In the genomic region with DNA sequence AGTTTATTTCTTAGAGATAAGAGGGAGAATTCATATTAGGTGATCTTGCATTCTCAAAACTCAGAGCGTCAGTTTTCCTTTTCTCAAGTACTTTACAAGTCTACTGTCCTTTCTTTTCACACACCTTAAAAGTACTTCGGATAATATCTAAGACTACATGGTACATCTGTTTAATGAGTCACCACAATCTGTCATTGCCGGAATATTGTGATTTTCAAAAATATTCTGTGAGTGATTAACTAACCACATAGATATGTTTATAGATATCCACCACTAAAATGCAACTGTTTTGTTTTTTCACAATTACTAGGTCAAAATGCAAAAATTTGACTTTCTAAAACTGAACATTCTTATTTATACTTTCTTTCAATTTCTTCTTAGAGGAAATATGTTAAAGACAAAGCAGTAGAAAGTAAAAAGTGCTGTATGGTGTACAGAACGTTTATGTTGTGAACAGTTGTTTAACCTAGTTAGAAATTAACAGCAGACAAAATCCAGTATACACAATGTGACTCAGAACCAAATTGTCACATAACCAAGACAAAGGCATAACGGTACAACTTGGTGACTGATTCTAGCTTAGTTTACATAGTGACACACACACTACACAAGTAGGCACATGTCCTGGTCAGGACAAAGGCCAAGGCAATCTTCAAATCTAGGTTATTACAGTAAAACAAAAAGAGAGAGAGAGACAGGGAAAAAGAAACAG, we compare ENCODE assay signal across 1 cellular context.
A peak's percentile ranks its signal among the peaks of the same experiment; 100 is the strongest.
TF ChIP-seq lines count a peak whose summit lies in the region.

No MANE protein-coding gene starts in this region.

TF ChIP-seq in HepG2, 621 proteins besides CTCF, POLR2A, EP300 and RAD21 (continued from another document and continues in another):
- TF ChIP-seq, protein P1, sequence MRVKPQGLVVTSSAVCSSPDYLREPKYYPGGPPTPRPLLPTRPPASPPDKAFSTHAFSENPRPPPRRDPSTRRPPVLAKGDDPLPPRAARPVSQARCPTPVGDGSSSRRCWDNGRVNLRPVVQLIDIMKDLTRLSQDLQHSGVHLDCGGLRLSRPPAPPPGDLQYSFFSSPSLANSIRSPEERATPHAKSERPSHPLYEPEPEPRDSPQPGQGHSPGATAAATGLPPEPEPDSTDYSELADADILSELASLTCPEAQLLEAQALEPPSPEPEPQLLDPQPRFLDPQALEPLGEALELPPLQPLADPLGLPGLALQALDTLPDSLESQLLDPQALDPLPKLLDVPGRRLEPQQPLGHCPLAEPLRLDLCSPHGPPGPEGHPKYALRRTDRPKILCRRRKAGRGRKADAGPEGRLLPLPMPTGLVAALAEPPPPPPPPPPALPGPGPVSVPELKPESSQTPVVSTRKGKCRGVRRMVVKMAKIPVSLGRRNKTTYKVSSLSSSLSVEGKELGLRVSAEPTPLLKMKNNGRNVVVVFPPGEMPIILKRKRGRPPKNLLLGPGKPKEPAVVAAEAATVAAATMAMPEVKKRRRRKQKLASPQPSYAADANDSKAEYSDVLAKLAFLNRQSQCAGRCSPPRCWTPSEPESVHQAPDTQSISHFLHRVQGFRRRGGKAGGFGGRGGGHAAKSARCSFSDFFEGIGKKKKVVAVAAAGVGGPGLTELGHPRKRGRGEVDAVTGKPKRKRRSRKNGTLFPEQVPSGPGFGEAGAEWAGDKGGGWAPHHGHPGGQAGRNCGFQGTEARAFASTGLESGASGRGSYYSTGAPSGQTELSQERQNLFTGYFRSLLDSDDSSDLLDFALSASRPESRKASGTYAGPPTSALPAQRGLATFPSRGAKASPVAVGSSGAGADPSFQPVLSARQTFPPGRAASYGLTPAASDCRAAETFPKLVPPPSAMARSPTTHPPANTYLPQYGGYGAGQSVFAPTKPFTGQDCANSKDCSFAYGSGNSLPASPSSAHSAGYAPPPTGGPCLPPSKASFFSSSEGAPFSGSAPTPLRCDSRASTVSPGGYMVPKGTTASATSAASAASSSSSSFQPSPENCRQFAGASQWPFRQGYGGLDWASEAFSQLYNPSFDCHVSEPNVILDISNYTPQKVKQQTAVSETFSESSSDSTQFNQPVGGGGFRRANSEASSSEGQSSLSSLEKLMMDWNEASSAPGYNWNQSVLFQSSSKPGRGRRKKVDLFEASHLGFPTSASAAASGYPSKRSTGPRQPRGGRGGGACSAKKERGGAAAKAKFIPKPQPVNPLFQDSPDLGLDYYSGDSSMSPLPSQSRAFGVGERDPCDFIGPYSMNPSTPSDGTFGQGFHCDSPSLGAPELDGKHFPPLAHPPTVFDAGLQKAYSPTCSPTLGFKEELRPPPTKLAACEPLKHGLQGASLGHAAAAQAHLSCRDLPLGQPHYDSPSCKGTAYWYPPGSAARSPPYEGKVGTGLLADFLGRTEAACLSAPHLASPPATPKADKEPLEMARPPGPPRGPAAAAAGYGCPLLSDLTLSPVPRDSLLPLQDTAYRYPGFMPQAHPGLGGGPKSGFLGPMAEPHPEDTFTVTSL (CRISPR knock-in tag; IDR thresholded peaks at IDR 0.05; ENCODE audit: borderline replicate concordance): peak; percentile 92
- TF ChIP-seq REXO4 (CRISPR knock-in tag; IDR thresholded peaks at IDR 0.05; ENCODE audit: borderline replicate concordance): no peak
- peak; percentile 52; the same call in 1 of the 2 replicates for TF ChIP-seq MIXL1 (CRISPR knock-in tag; IDR thresholded peaks at IDR 0.05)
- no peak for TF ChIP-seq ZNF253 (CRISPR knock-in tag; IDR thresholded peaks at IDR 0.05; ENCODE audit: borderline replicate concordance)
- TF ChIP-seq, protein P2, sequence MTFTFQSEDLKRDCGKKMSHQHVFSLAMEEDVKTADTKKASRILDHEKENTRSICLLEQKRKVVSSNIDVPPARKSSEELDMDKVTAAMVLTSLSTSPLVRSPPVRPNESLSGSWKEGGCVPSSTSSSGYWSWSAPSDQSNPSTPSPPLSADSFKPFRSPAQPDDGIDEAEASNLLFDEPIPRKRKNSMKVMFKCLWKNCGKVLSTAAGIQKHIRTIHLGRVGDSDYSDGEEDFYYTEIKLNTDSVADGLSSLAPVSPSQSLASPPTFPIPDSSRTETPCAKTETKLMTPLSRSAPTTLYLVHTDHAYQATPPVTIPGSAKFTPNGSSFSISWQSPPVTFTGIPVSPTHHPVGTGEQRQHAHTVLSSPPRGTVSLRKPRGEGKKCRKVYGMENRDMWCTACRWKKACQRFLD (CRISPR knock-in tag; IDR thresholded peaks at IDR 0.05; ENCODE audit: borderline replicate concordance): no peak
- peak; percentile 31; the same call in 1 of the 2 replicates for TF ChIP-seq ATF7 (IDR thresholded peaks at IDR 0.05)
- no peak for TF ChIP-seq ATF7 (CRISPR knock-in tag; IDR thresholded peaks at IDR 0.05)
- peak; percentile 25 for TF ChIP-seq TEAD3 (CRISPR knock-in tag; optimal IDR thresholded peaks at IDR 0.05; ENCODE audit: borderline replicate concordance)
- TF ChIP-seq, protein P3, sequence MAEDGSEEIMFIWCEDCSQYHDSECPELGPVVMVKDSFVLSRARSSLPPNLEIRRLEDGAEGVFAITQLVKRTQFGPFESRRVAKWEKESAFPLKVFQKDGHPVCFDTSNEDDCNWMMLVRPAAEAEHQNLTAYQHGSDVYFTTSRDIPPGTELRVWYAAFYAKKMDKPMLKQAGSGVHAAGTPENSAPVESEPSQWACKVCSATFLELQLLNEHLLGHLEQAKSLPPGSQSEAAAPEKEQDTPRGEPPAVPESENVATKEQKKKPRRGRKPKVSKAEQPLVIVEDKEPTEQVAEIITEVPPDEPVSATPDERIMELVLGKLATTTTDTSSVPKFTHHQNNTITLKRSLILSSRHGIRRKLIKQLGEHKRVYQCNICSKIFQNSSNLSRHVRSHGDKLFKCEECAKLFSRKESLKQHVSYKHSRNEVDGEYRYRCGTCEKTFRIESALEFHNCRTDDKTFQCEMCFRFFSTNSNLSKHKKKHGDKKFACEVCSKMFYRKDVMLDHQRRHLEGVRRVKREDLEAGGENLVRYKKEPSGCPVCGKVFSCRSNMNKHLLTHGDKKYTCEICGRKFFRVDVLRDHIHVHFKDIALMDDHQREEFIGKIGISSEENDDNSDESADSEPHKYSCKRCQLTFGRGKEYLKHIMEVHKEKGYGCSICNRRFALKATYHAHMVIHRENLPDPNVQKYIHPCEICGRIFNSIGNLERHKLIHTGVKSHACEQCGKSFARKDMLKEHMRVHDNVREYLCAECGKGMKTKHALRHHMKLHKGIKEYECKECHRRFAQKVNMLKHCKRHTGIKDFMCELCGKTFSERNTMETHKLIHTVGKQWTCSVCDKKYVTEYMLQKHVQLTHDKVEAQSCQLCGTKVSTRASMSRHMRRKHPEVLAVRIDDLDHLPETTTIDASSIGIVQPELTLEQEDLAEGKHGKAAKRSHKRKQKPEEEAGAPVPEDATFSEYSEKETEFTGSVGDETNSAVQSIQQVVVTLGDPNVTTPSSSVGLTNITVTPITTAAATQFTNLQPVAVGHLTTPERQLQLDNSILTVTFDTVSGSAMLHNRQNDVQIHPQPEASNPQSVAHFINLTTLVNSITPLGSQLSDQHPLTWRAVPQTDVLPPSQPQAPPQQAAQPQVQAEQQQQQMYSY (CRISPR knock-in tag; IDR thresholded peaks at IDR 0.05): no peak
- peak; percentile 74; the same call in 1 of the 2 replicates for TF ChIP-seq JUN (CRISPR knock-in tag; IDR thresholded peaks at IDR 0.05)
- peak; percentile 29; the same call in 1 of the 2 replicates for TF ChIP-seq DMAP1 (CRISPR knock-in tag; IDR thresholded peaks at IDR 0.05)
- TF ChIP-seq, protein P4, sequence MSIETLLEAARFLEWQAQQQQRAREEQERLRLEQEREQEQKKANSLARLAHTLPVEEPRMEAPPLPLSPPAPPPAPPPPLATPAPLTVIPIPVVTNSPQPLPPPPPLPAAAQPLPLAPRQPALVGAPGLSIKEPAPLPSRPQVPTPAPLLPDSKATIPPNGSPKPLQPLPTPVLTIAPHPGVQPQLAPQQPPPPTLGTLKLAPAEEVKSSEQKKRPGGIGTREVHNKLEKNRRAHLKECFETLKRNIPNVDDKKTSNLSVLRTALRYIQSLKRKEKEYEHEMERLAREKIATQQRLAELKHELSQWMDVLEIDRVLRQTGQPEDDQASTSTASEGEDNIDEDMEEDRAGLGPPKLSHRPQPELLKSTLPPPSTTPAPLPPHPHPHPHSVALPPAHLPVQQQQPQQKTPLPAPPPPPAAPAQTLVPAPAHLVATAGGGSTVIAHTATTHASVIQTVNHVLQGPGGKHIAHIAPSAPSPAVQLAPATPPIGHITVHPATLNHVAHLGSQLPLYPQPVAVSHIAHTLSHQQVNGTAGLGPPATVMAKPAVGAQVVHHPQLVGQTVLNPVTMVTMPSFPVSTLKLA (IDR thresholded peaks at IDR 0.05): peak; percentile 30; the same call in 1 of the 2 replicates
- TF ChIP-seq, protein P5, sequence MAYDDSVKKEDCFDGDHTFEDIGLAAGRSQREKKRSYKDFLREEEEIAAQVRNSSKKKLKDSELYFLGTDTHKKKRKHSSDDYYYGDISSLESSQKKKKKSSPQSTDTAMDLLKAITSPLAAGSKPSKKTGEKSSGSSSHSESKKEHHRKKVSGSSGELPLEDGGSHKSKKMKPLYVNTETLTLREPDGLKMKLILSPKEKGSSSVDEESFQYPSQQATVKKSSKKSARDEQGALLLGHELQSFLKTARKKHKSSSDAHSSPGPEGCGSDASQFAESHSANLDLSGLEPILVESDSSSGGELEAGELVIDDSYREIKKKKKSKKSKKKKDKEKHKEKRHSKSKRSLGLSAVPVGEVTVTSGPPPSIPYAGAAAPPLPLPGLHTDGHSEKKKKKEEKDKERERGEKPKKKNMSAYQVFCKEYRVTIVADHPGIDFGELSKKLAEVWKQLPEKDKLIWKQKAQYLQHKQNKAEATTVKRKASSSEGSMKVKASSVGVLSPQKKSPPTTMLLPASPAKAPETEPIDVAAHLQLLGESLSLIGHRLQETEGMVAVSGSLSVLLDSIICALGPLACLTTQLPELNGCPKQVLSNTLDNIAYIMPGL (CRISPR knock-in tag; IDR thresholded peaks at IDR 0.05; ENCODE audit: borderline replicate concordance in 1 of 2, low read depth in 1 of 2): peak in 1 of 2 experiments; percentile 20; a peak in 1 of 4 replicates
- TF ChIP-seq SOX5 (CRISPR knock-in tag; IDR thresholded peaks at IDR 0.05; ENCODE audit: borderline replicate concordance): peak; percentile 99
- TF ChIP-seq MIER2 (CRISPR knock-in tag; IDR thresholded peaks at IDR 0.05): 0 out of 2 replicates have a peak, but pooled peaks have one; percentile 28
- no peak for TF ChIP-seq RFXANK (CRISPR knock-in tag; IDR thresholded peaks at IDR 0.05)
- peak; percentile 50; the same call in 1 of the 2 replicates for TF ChIP-seq NR2F6 (IDR thresholded peaks at IDR 0.05)
- TF ChIP-seq NR2F6 (CRISPR knock-in tag; IDR thresholded peaks at IDR 0.05): peak; percentile 59; the same call in 1 of the 2 replicates
- TF ChIP-seq RXRB (CRISPR knock-in tag; IDR thresholded peaks at IDR 0.05; ENCODE audit: borderline replicate concordance): peak; percentile 77
- no peak for TF ChIP-seq FOXJ3 (CRISPR knock-in tag; IDR thresholded peaks at IDR 0.05; ENCODE audit: borderline replicate concordance)
- TF ChIP-seq, protein P6, sequence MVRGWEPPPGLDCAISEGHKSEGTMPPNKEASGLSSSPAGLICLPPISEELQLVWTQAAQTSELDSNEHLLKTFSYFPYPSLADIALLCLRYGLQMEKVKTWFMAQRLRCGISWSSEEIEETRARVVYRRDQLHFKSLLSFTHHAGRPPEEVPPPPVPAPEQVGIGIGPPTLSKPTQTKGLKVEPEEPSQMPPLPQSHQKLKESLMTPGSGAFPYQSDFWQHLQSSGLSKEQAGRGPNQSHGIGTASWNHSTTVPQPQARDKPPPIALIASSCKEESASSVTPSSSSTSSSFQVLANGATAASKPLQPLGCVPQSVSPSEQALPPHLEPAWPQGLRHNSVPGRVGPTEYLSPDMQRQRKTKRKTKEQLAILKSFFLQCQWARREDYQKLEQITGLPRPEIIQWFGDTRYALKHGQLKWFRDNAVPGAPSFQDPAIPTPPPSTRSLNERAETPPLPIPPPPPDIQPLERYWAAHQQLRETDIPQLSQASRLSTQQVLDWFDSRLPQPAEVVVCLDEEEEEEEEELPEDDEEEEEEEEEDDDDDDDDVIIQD (CRISPR knock-in tag; IDR thresholded peaks at IDR 0.05; ENCODE audit: low read depth): peak; percentile 67; the same call in 1 of the 2 replicates
- TF ChIP-seq SOX13 (IDR thresholded peaks at IDR 0.05): peak; percentile 95
- TF ChIP-seq SOX13 (CRISPR knock-in tag; conservative IDR thresholded peaks at IDR 0.05 in 1 of 2, IDR thresholded peaks at IDR 0.05 in 1 of 2): peak in 1 of 2 experiments; percentile 98; a peak in 2 of 4 replicates
- no peak for TF ChIP-seq ZNF33B (CRISPR knock-in tag; IDR thresholded peaks at IDR 0.05)
- 0 out of 2 replicates have a peak, but pooled peaks have one; percentile 24 for TF ChIP-seq NR2F2 (IDR thresholded peaks at IDR 0.05; ENCODE audit: borderline replicate concordance, low read depth)
- peak; percentile 67 for TF ChIP-seq ELF3 (CRISPR knock-in tag; IDR thresholded peaks at IDR 0.05)
- TF ChIP-seq RORA (CRISPR knock-in tag; IDR thresholded peaks at IDR 0.05): no peak
- peak; percentile 48; the same call in 1 of the 2 replicates for TF ChIP-seq NCOA2 (CRISPR knock-in tag; IDR thresholded peaks at IDR 0.05)
- TF ChIP-seq, protein P7, sequence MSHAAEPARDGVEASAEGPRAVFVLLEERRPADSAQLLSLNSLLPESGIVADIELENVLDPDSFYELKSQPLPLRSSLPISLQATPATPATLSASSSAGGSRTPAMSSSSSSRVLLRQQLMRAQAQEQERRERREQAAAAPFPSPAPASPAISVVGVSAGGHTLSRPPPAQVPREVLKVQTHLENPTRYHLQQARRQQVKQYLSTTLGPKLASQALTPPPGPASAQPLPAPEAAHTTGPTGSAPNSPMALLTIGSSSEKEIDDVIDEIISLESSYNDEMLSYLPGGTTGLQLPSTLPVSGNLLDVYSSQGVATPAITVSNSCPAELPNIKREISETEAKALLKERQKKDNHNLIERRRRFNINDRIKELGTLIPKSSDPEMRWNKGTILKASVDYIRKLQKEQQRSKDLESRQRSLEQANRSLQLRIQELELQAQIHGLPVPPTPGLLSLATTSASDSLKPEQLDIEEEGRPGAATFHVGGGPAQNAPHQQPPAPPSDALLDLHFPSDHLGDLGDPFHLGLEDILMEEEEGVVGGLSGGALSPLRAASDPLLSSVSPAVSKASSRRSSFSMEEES (CRISPR knock-in tag; IDR thresholded peaks at IDR 0.05): peak; percentile 66; the same call in 1 of the 2 replicates
- peak; percentile 79 for TF ChIP-seq FOXA1 (IDR thresholded peaks at IDR 0.05)
- TF ChIP-seq FOXA1 (CRISPR knock-in tag; IDR thresholded peaks at IDR 0.05): peak; percentile 79
- TF ChIP-seq, protein P8, sequence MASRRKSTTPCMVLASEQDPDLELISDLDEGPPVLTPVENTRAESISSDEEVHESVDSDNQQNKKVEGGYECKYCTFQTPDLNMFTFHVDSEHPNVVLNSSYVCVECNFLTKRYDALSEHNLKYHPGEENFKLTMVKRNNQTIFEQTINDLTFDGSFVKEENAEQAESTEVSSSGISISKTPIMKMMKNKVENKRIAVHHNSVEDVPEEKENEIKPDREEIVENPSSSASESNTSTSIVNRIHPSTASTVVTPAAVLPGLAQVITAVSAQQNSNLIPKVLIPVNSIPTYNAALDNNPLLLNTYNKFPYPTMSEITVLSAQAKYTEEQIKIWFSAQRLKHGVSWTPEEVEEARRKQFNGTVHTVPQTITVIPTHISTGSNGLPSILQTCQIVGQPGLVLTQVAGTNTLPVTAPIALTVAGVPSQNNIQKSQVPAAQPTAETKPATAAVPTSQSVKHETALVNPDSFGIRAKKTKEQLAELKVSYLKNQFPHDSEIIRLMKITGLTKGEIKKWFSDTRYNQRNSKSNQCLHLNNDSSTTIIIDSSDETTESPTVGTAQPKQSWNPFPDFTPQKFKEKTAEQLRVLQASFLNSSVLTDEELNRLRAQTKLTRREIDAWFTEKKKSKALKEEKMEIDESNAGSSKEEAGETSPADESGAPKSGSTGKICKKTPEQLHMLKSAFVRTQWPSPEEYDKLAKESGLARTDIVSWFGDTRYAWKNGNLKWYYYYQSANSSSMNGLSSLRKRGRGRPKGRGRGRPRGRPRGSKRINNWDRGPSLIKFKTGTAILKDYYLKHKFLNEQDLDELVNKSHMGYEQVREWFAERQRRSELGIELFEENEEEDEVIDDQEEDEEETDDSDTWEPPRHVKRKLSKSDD (CRISPR knock-in tag; IDR thresholded peaks at IDR 0.05; ENCODE audit: low read depth): no peak
